18 cellular contexts compared by ENCODE assay signal in the genomic region with DNA sequence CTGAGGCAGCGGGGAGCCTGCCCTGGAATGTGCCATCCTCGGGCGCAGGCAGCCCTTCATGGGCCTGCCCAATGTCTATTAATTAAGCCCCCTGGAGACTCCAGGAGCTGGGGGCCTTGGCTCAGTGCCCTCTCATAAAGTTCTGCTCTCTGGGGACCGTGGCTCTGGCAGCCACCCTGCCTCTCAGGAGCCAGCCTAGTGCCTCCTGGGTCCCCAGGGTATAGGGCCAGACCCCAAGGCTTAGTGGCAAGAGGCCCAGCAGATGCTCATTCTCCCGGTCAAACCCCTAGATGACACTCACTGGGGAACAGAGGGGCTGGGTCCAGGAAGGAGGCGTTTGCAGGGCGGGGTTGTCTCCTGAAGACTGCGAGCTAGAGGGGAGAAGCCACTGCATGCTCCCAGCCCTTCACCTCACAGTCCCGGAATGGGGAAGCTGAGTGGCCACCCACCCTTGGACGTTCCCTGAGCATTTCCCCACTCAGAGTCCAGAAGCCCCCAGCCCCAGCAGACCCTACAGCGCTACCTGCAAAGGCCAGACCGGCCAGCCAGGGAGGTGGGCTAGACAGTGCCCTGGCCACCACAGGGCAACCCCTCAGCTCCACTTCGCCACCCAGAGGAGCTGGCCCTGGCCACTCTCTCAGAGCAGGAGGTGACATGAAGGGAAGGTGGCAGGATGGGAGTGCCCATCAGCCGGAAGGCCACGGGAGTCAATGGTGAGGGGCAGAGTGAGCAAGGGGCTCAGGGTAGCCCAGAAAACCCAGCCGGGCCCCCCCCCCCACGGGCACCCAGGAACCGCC.
DNase-seq lines count a peak whose midpoint lies in the region; ATAC-seq, FAIRE-seq and TF ChIP-seq lines count a peak whose summit lies in the region.
"Had no signal": no experiment of that assay in that cellular context is flagged by ENCODE, and none has a peak within 500 bp of the region (broad histone marks: within the 10 kb centered on the region; RNA-seq: fewer than 3 reads in every experiment).

No MANE protein-coding gene starts in this region.

- FAIRE-seq in GM12891 (lab: Jason Lieb, UNC): no peak
- FAIRE-seq: A549 had no signal

- intact Hi-C loops in left ventricle myocardium inferior (cut with micrococcal nuclease): no loop called here
- intact Hi-C loops in sigmoid colon (cut with DNase I): no loop called here

- TF ChIP-seq CTCF in left ventricle myocardium inferior (IDR thresholded peaks at IDR 0.05; ENCODE audit: borderline replicate concordance) (no peak), sigmoid colon (IDR thresholded peaks at IDR 0.05) (no peak)

- H3K27me3 Mint-ChIP-seq in activated CD8-positive, alpha-beta memory T cell treated with anti-CD3 and anti-CD28 coated beads, Interleukin-2, amount 10 ng/mL, durations not matched to agents 7 days and 5 days: no peaks in the 10 kb centered on the region

- ATAC-seq in activated CD8-positive, alpha-beta memory T cell treated with anti-CD3 and anti-CD28 coated beads, Interleukin-2, amount 10 ng/mL, durations not matched to agents 7 days and 5 days: no peak
- ATAC-seq in HG02981 (IDR thresholded peaks at IDR 0.05; ENCODE audit: unreplicated experiment): no peak
- ATAC-seq: A549, left colon had no signal

- H3K9me3 Mint-ChIP-seq in activated CD8-positive, alpha-beta memory T cell treated with anti-CD3 and anti-CD28 coated beads, Interleukin-2, amount 10 ng/mL, durations not matched to agents 7 days and 5 days (ENCODE audit: low read depth): no peaks in the 10 kb centered on the region
- H3K9me3 Mint-ChIP-seq: T-helper 1 cell treated with Interleukin-12 subunit alpha and Interleukin-12 subunit beta and Interleukin-4 antibody, amounts not matched to agents 30 μg/mL and 1 μg/mL, for 36 hours had no signal

- no peak overlapping the region for H3K27ac Mint-ChIP-seq in activated CD8-positive, alpha-beta memory T cell treated with anti-CD3 and anti-CD28 coated beads, Interleukin-2, amount 10 ng/mL, durations not matched to agents 7 days and 5 days
- H3K27ac Mint-ChIP-seq: T-helper 1 cell treated with Interleukin-12 subunit alpha and Interleukin-12 subunit beta and Interleukin-4 antibody, amounts not matched to agents 30 μg/mL and 1 μg/mL, for 36 hours had no signal

- H3K36me3 ChIP-seq in left ventricle myocardium inferior: no peaks in the 10 kb centered on the region
- no peaks in the 10 kb centered on the region for H3K36me3 ChIP-seq in sigmoid colon

- TF ChIP-seq POLR2A in sigmoid colon (IDR thresholded peaks at IDR 0.05) (no peak), GM12891 (IDR thresholded peaks at IDR 0.05; ENCODE audit: low read depth, low read length) (no peak)

- no peak overlapping the region for H3K27ac ChIP-seq in left ventricle myocardium inferior (replicated peaks)
- H3K27ac ChIP-seq in sigmoid colon: no peak overlapping the region
- H3K27ac ChIP-seq: A549 had no signal

- H3K4me3 Mint-ChIP-seq in activated CD8-positive, alpha-beta memory T cell treated with anti-CD3 and anti-CD28 coated beads, Interleukin-2, amount 10 ng/mL, durations not matched to agents 7 days and 5 days: no peak overlapping the region
- H3K4me3 Mint-ChIP-seq: nephron; T-helper 1 cell treated with Interleukin-12 subunit alpha and Interleukin-12 subunit beta and Interleukin-4 antibody, amounts not matched to agents 30 μg/mL and 1 μg/mL, for 36 hours had no signal

- H3K36me3 Mint-ChIP-seq in activated CD8-positive, alpha-beta memory T cell treated with anti-CD3 and anti-CD28 coated beads, Interleukin-2, amount 10 ng/mL, durations not matched to agents 7 days and 5 days: no peaks in the 10 kb centered on the region

- CTCF ChIA-PET in activated CD8-positive, alpha-beta memory T cell treated with anti-CD3 and anti-CD28 coated beads, Interleukin-2, amount 10 ng/mL, durations not matched to agents 7 days and 5 days (lab: Charles Lee): no interaction called here

- H3K9me3 ChIP-seq in left ventricle myocardium inferior (replicated peaks): no peaks in the 10 kb centered on the region
- H3K9me3 ChIP-seq in sigmoid colon: no peaks in the 10 kb centered on the region

- H3K4me3 ChIP-seq in left ventricle myocardium inferior (no peak overlapping the region), sigmoid colon (no peak overlapping the region)
- H3K4me3 ChIP-seq: A549, smooth muscle cell had no signal

- WGBS in sigmoid colon, 2 donors: 88 to 92% methylated on average over 18 of the region's 18 CpGs

- H3K27me3 ChIP-seq in left ventricle myocardium inferior (ENCODE audit: low read depth) (no peaks in the 10 kb centered on the region), sigmoid colon (no peaks in the 10 kb centered on the region)

- peaks cover 62% of the 10 kb centered on the region for H3K4me1 ChIP-seq in left ventricle myocardium inferior
- H3K4me1 ChIP-seq in sigmoid colon: peaks cover 0 to 24% (median 20%) of the 10 kb centered on the region in 4 donors

- no peak for TF ChIP-seq EP300 in sigmoid colon (IDR thresholded peaks at IDR 0.05)

- H3K4me1 Mint-ChIP-seq in activated CD8-positive, alpha-beta memory T cell treated with anti-CD3 and anti-CD28 coated beads, Interleukin-2, amount 10 ng/mL, durations not matched to agents 7 days and 5 days: no peaks in the 10 kb centered on the region

- peak; percentile 27 for DNase-seq in activated CD8-positive, alpha-beta memory T cell treated with anti-CD3 and anti-CD28 coated beads, Interleukin-2, amount 10 ng/mL, durations not matched to agents 7 days and 5 days
- DNase-seq in activated CD8-positive, alpha-beta memory T cell treated with anti-CD3 and anti-CD28 coated beads, Interleukin-2, amount 50 U/mL, for 48 hours: no peak
- peak; percentile 13 to 65 for DNase-seq in NCI-H524 (lab: John Stamatoyannopoulos, UW)
- peak; percentile 13 for DNase-seq in left ventricle myocardium inferior
- peak; percentile 42 for DNase-seq in sigmoid colon
- DNase-seq in GM12891 (ENCODE audit: insufficient read length, low spot score): no peak
- DNase-seq in amniotic stem cell (lab: John Stamatoyannopoulos, UW): no peak
- DNase-seq: activated CD4-positive, alpha-beta T cell treated with anti-CD3 and anti-CD28 coated beads, Interleukin-2, amount 50 U/mL, for 1 hour; activated gamma-delta T cell treated with Interleukin-2 at 50 U/mL for 16 hours; central memory CD4-positive, alpha-beta T cell; GF-D8; NCI-H1417 had no signal

TF ChIP-seq in GM12891, 5 proteins besides CTCF, POLR2A, EP300 and RAD21:
- TF ChIP-seq POLR2AphosphoS5 (IDR thresholded peaks at IDR 0.05; ENCODE audit: low read depth, low read length) (no peak), TAF1 (IDR thresholded peaks at IDR 0.05; ENCODE audit: low read depth, low read length) (no peak), PAX5 (IDR thresholded peaks at IDR 0.05; ENCODE audit: insufficient read depth, low read length, severe bottlenecking) (no peak), POU2F2 (IDR thresholded peaks at IDR 0.05; ENCODE audit: low read depth, low read length) (no peak), SPI1 (IDR thresholded peaks at IDR 0.05; ENCODE audit: low read depth, low read length) (no peak)

Comparison
In these comparisons a context has a peak if more than half of its experiments do, and no peak if none do; other contexts are left out.
1. DNase-seq: peak in activated CD8-positive, alpha-beta memory T cell treated with anti-CD3 and anti-CD28 coated beads, Interleukin-2, amount 10 ng/mL, durations not matched to agents 7 days and 5 days (single experiment), NCI-H524 (2 of 2), left ventricle myocardium inferior (single experiment) and sigmoid colon (single experiment); none in activated CD8-positive, alpha-beta memory T cell treated with anti-CD3 and anti-CD28 coated beads, Interleukin-2, amount 50 U/mL, for 48 hours (single experiment), GM12891 (single experiment) and amniotic stem cell (single experiment).